Comparison of ENCODE assay signal across 25 cellular contexts in the genomic region with DNA sequence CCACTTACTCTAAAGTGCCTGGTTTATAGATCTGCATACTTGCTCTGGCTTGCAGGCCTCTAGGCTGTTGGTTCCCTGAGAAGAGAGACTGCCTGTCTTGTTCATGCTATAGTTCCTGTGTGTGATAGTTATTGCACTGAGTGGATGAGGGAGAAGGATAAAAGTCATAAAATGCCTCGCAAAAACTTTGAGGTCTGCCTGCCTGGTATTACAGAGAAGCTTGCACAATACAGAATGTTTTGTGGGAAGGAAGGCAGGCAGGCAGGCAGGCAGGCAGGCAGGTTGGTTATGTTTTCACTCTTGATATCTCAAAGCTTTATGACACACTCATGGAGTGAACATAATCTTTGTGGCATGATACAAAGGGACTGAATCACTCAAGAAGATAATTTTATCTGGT.
A peak's percentile ranks its signal among the peaks of the same experiment; 100 is the strongest.
DNase-seq lines count a peak whose midpoint lies in the region; ATAC-seq and TF ChIP-seq lines count a peak whose summit lies in the region.
"Had no signal": no experiment of that assay in that cellular context is flagged by ENCODE, and none has a peak within 500 bp of the region (broad histone marks: within the 10 kb centered on the region; RNA-seq: fewer than 3 reads in every experiment).

No MANE protein-coding gene starts in this region.

- peaks cover 66% of the 10 kb centered on the region for H3K4me1 Mint-ChIP-seq in neural progenitor cell
- H3K4me1 Mint-ChIP-seq: activated naive CD4-positive, alpha-beta T cell treated with anti-CD3 and anti-CD28 coated beads, Interleukin-2, amount 10 ng/mL, durations not matched to agents 7 days and 5 days; stimulated activated naive CD8-positive, alpha-beta T cell treated with anti-CD3 and anti-CD28 coated beads, Interleukin-15, amount 100 ng/mL, for 72 hours had no signal

- H3K9me3 ChIP-seq in HEK293 (ENCODE audit: control insufficient read depth, insufficient read depth, low read depth, low read length) (no peaks in the 10 kb centered on the region), neural progenitor cell (ENCODE audit: low read depth) (no peaks in the 10 kb centered on the region)
- H3K9me3 ChIP-seq: BLaER1 treated with 17β-estradiol and CSF1 and Interleukin-3, amounts not matched to agents 10 nM and 100 nM; left lung; tibial artery had no signal

- H3K27me3 ChIP-seq in neural progenitor cell, result no peaks in the 10 kb centered on the region
- H3K27me3 ChIP-seq: BLaER1 treated with 17β-estradiol and CSF1 and Interleukin-3, amounts not matched to agents 10 nM and 100 nM; tibial artery had no signal

- ATAC-seq in GM19467 (IDR thresholded peaks at IDR 0.05; ENCODE audit: unreplicated experiment), result no peak
- ATAC-seq: left lung; stimulated activated naive CD8-positive, alpha-beta T cell treated with anti-CD3 and anti-CD28 coated beads, Interleukin-15, amount 100 ng/mL, for 72 hours had no signal

- DNase-seq in AG10803 (ENCODE audit: low read depth), result peak; percentile 52
- no peak for DNase-seq in neural progenitor cell (ENCODE audit: low spot score)
- no peak for DNase-seq in NCI-H187 (lab: John Stamatoyannopoulos, UW)
- no peak for DNase-seq in pons (ENCODE audit: low spot score)
- no peak for DNase-seq in NCI-H2029 treated with DMSO at 0.1 percent for 48 hours (lab: John Stamatoyannopoulos, UW)
- DNase-seq: ACHN; activated CD4-positive, alpha-beta memory T cell treated with anti-CD3 and anti-CD28 coated beads for 36 hours; activated CD4-positive, CD25-positive, alpha-beta regulatory T cell treated with anti-CD3 and anti-CD28 coated beads, Interleukin-2, amount 50 U/mL, for 72 hours; activated CD8-positive, alpha-beta memory T cell treated with anti-CD3 and anti-CD28 coated beads, Interleukin-2, amount 50 U/mL, for 4 hours; activated naive CD4-positive, alpha-beta T cell treated with anti-CD3 and anti-CD28 coated beads, Interleukin-2, amount 10 ng/mL, durations not matched to agents 7 days and 5 days; dermis blood vessel endothelial cell; GDM1; left lung; mesendoderm; NCI-H1048; NCI-H1694; stimulated activated naive CD8-positive, alpha-beta T cell treated with anti-CD3 and anti-CD28 coated beads, Interleukin-15, amount 100 ng/mL, for 72 hours; tibial artery had no signal

- H2AFZ ChIP-seq in neural progenitor cell (replicated peaks), result no peak overlapping the region

- no peaks in the 10 kb centered on the region for H3F3A ChIP-seq in neural progenitor cell (ENCODE audit: low read depth)

- H3K4me1 ChIP-seq in HEK293 (ENCODE audit: control insufficient read depth, insufficient read depth, low read length), result peaks cover 10% of the 10 kb centered on the region
- peaks cover 17% of the 10 kb centered on the region for H3K4me1 ChIP-seq in neural progenitor cell
- H3K4me1 ChIP-seq: BLaER1 treated with 17β-estradiol and CSF1 and Interleukin-3, amounts not matched to agents 10 nM and 100 nM; left lung had no signal

- H3K36me3 Mint-ChIP-seq in neural progenitor cell, result no peaks in the 10 kb centered on the region
- H3K36me3 Mint-ChIP-seq: activated CD4-positive, alpha-beta memory T cell treated with anti-CD3 and anti-CD28 coated beads for 36 hours; activated naive CD4-positive, alpha-beta T cell treated with anti-CD3 and anti-CD28 coated beads, Interleukin-2, amount 10 ng/mL, durations not matched to agents 7 days and 5 days had no signal

- no peaks in the 10 kb centered on the region for H3K36me3 ChIP-seq in HEK293 (ENCODE audit: control insufficient read depth in 2 of 2, insufficient read depth in 1 of 2, low read length in 2 of 2)
- H3K36me3 ChIP-seq in neural progenitor cell, result no peaks in the 10 kb centered on the region
- H3K36me3 ChIP-seq: BLaER1 treated with 17β-estradiol and CSF1 and Interleukin-3, amounts not matched to agents 10 nM and 100 nM; left lung; tibial artery had no signal

- H3K27me3 Mint-ChIP-seq in neural progenitor cell (ENCODE audit: insufficient read depth, low read depth), result peaks cover 5% of the 10 kb centered on the region

- H3K27ac ChIP-seq in HEK293 (ENCODE audit: extremely low read depth, low read depth, low read length) (no peak overlapping the region), VCaP (peak overlapping the region; percentile 47), neural progenitor cell (no peak overlapping the region)
- H3K27ac ChIP-seq: BLaER1 treated with 17β-estradiol and CSF1 and Interleukin-3, amounts not matched to agents 10 nM and 100 nM; HL-60; left lung; skin epidermis; tibial artery had no signal

- H3K9ac ChIP-seq in neural progenitor cell, result no peak overlapping the region
- H3K9ac ChIP-seq: BLaER1 treated with 17β-estradiol and CSF1 and Interleukin-3, amounts not matched to agents 10 nM and 100 nM had no signal

- no peak overlapping the region for H3K27ac Mint-ChIP-seq in neural progenitor cell
- H3K27ac Mint-ChIP-seq: activated CD4-positive, alpha-beta memory T cell treated with anti-CD3 and anti-CD28 coated beads for 36 hours; activated naive CD4-positive, alpha-beta T cell treated with anti-CD3 and anti-CD28 coated beads, Interleukin-2, amount 10 ng/mL, durations not matched to agents 7 days and 5 days; activated T-helper 1 cell treated with anti-CD3 and anti-CD28 coated beads, Interleukin-12 subunit alpha, Interleukin-12 subunit beta, Interleukin-2, Interleukin-4 antibody, amounts not matched to agents 30 ng/mL and 10 ng/mL and 1 ng/mL, durations not matched to agents 14 hours and 24 hours and 36 hours; stimulated activated naive CD8-positive, alpha-beta T cell treated with anti-CD3 and anti-CD28 coated beads, Interleukin-15, amount 100 ng/mL, for 72 hours had no signal

- H3K4me3 Mint-ChIP-seq in neural progenitor cell, result no peak overlapping the region
- H3K4me3 Mint-ChIP-seq: activated CD4-positive, alpha-beta memory T cell treated with anti-CD3 and anti-CD28 coated beads for 36 hours; activated naive CD4-positive, alpha-beta T cell treated with anti-CD3 and anti-CD28 coated beads, Interleukin-2, amount 10 ng/mL, durations not matched to agents 7 days and 5 days; activated T-helper 1 cell treated with anti-CD3 and anti-CD28 coated beads, Interleukin-12 subunit alpha, Interleukin-12 subunit beta, Interleukin-2, Interleukin-4 antibody, amounts not matched to agents 30 ng/mL and 10 ng/mL and 1 ng/mL, durations not matched to agents 14 hours and 24 hours and 36 hours; stimulated activated naive CD8-positive, alpha-beta T cell treated with anti-CD3 and anti-CD28 coated beads, Interleukin-15, amount 100 ng/mL, for 72 hours had no signal

- no peaks in the 10 kb centered on the region for H4K20me1 ChIP-seq in neural progenitor cell (ENCODE audit: low read depth)
- H4K20me1 ChIP-seq: BLaER1 treated with 17β-estradiol and CSF1 and Interleukin-3, amounts not matched to agents 10 nM and 100 nM had no signal

- POLR2A ChIA-PET in HEK293 (lab: Yijun Ruan, JAX), result no interaction called here

- H3K4me2 ChIP-seq in neural progenitor cell, result peak overlapping the region; percentile 40
- H3K4me2 ChIP-seq: BLaER1 treated with 17β-estradiol and CSF1 and Interleukin-3, amounts not matched to agents 10 nM and 100 nM had no signal

- H3K9me3 Mint-ChIP-seq in neural progenitor cell, result no peaks in the 10 kb centered on the region
- H3K9me3 Mint-ChIP-seq: activated CD4-positive, alpha-beta memory T cell treated with anti-CD3 and anti-CD28 coated beads for 36 hours; activated naive CD4-positive, alpha-beta T cell treated with anti-CD3 and anti-CD28 coated beads, Interleukin-2, amount 10 ng/mL, durations not matched to agents 7 days and 5 days; activated T-helper 1 cell treated with anti-CD3 and anti-CD28 coated beads, Interleukin-12 subunit alpha, Interleukin-12 subunit beta, Interleukin-2, Interleukin-4 antibody, amounts not matched to agents 30 ng/mL and 10 ng/mL and 1 ng/mL, durations not matched to agents 14 hours and 24 hours and 36 hours; stimulated activated naive CD8-positive, alpha-beta T cell treated with anti-CD3 and anti-CD28 coated beads, Interleukin-15, amount 100 ng/mL, for 72 hours had no signal

- H3K4me3 ChIP-seq in AG10803 (ENCODE audit: low read length) (no peak overlapping the region), HEK293 (ENCODE audit: low read depth, low read length) (no peak overlapping the region), neural progenitor cell (no peak overlapping the region)
- H3K4me3 ChIP-seq: BLaER1 treated with 17β-estradiol and CSF1 and Interleukin-3, amounts not matched to agents 10 nM and 100 nM; left lung; skin epidermis; tibial artery had no signal

- CTCF ChIA-PET in HEK293 (lab: Yijun Ruan, JAX), result interaction anchor here (0.6 to 0.9 kb wide), 3 partner anchors 20 to 288 kb away, joined by 3 read pairs; a partner anchor contains a TSS

- TF ChIP-seq CTCF in AG10803 (conservative IDR thresholded peaks at IDR 0.05; ENCODE audit: low read length), result no peak
- no peak for TF ChIP-seq CTCF in HEK293 (tag by site-specific recombination; IDR thresholded peaks at IDR 0.05)
- no peak for TF ChIP-seq CTCF in VCaP (conservative IDR thresholded peaks at IDR 0.05)
- no peak for TF ChIP-seq CTCF in neural progenitor cell (IDR thresholded peaks at IDR 0.05)

- H3K79me2 ChIP-seq in neural progenitor cell (ENCODE audit: low read depth), result no peaks in the 10 kb centered on the region

TF ChIP-seq in HEK293, 187 proteins besides CTCF, POLR2A, EP300 and RAD21 (continues in another document):
- TF ChIP-seq ZNF701 (tag by site-specific recombination; IDR thresholded peaks at IDR 0.05) (no peak), ZSCAN30 (tag by site-specific recombination; IDR thresholded peaks at IDR 0.05) (peak; percentile 52; the same call in 1 of the 2 replicates), ZNF561 (tag by site-specific recombination; IDR thresholded peaks at IDR 0.05; ENCODE audit: borderline replicate concordance) (no peak), ZNF629 (tag by site-specific recombination; IDR thresholded peaks at IDR 0.05) (no peak), ZNF600 (tag by site-specific recombination; IDR thresholded peaks at IDR 0.05) (no peak), ZNF350 (tag by site-specific recombination; IDR thresholded peaks at IDR 0.05) (no peak), ZNF776 (tag by site-specific recombination; IDR thresholded peaks at IDR 0.05; ENCODE audit: borderline replicate concordance) (no peak), ZBTB48 (tag by site-specific recombination; IDR thresholded peaks at IDR 0.05) (no peak)
- TF ChIP-seq, protein P1, sequence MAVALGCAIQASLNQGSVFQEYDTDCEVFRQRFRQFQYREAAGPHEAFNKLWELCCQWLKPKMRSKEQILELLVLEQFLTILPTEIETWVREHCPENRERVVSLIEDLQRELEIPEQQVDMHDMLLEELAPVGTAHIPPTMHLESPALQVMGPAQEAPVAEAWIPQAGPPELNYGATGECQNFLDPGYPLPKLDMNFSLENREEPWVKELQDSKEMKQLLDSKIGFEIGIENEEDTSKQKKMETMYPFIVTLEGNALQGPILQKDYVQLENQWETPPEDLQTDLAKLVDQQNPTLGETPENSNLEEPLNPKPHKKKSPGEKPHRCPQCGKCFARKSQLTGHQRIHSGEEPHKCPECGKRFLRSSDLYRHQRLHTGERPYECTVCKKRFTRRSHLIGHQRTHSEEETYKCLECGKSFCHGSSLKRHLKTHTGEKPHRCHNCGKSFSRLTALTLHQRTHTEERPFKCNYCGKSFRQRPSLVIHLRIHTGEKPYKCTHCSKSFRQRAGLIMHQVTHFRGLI (tag by site-specific recombination; IDR thresholded peaks at IDR 0.05), result no peak
